ENCODE assay signal across 9 cellular contexts in genomic region chr22:32103648-32104326, GRCh38. TPM values are rescaled to one million over a fixed set of nuclear protein-coding genes. Genes with fewer than 3 reads are reported as not detected.
DNase-seq lines count a peak whose midpoint lies in the region; ATAC-seq and TF ChIP-seq lines count a peak whose summit lies in the region.
"Had no signal": no experiment of that assay in that cellular context is flagged by ENCODE, and none has a peak within 500 bp of the region (broad histone marks: within the 10 kb centered on the region; RNA-seq: fewer than 3 reads in every experiment).

No MANE protein-coding gene starts in this region.

- no peaks in the 10 kb centered on the region for H3K36me3 Mint-ChIP-seq in immature natural killer cell

- peaks cover 0 to 64% (median 0%) of the 10 kb centered on the region in 3 donors for H3K36me3 ChIP-seq in Peyer's patch

- H3K9me3 ChIP-seq in Peyer's patch = no peaks in the 10 kb centered on the region

- ATAC-seq in HG03095 (IDR thresholded peaks at IDR 0.05; ENCODE audit: unreplicated experiment) = no peak
- ATAC-seq: activated T-helper 17 cell treated with anti-CD3 and anti-CD28 coated beads, Interleukin-2, amount 50 U/mL, for 72 hours had no signal

- no peak for TF ChIP-seq POLR2A in Peyer's patch (IDR thresholded peaks at IDR 0.05)

- H3K27ac ChIP-seq in Peyer's patch = no peak overlapping the region

- TF ChIP-seq CTCF in AG10803 (conservative IDR thresholded peaks at IDR 0.05; ENCODE audit: low read length) = peak; percentile 45
- TF ChIP-seq CTCF in GM12873 (IDR thresholded peaks at IDR 0.05; ENCODE audit: insufficient read depth, low read depth, low read length, missing control alignments) = peak; percentile 30
- TF ChIP-seq CTCF in Peyer's patch (IDR thresholded peaks at IDR 0.05) = peak in 4 of 6 experiments; percentile 27 to 42 (median 32)

- no peak overlapping the region for H3K27ac Mint-ChIP-seq in immature natural killer cell
- H3K27ac Mint-ChIP-seq: activated T-helper 17 cell treated with anti-CD3 and anti-CD28 coated beads, Interleukin-2, amount 50 U/mL, for 72 hours had no signal

- DNase-seq in AG10803 (ENCODE audit: low read depth) (peak; percentile 5), Peyer's patch (no peak), immature natural killer cell (peak; percentile 3 to 25 (median 12)), HPDE6-E6E7 (ENCODE audit: extremely low spot score) (no peak), AG08396 (ENCODE audit: low spot score) (no peak)
- no peak for DNase-seq in effector CD4-positive, alpha-beta T cell

- no peak overlapping the region for H3K4me3 Mint-ChIP-seq in immature natural killer cell
- H3K4me3 Mint-ChIP-seq: activated T-helper 17 cell treated with anti-CD3 and anti-CD28 coated beads, Interleukin-2, amount 50 U/mL, for 72 hours had no signal

- no peaks in the 10 kb centered on the region for H3K4me1 ChIP-seq in Peyer's patch

- H3K9me3 Mint-ChIP-seq in immature natural killer cell = no peaks in the 10 kb centered on the region
- H3K9me3 Mint-ChIP-seq: activated T-helper 17 cell treated with anti-CD3 and anti-CD28 coated beads, Interleukin-2, amount 50 U/mL, for 72 hours had no signal

- H3K27me3 ChIP-seq in Peyer's patch = no peaks in the 10 kb centered on the region

- no peak overlapping the region for H3K4me3 ChIP-seq in AG10803 (ENCODE audit: low read length)
- no peak overlapping the region for H3K4me3 ChIP-seq in Peyer's patch

- H3K4me1 Mint-ChIP-seq in immature natural killer cell = no peaks in the 10 kb centered on the region
- H3K4me1 Mint-ChIP-seq: activated T-helper 17 cell treated with anti-CD3 and anti-CD28 coated beads, Interleukin-2, amount 50 U/mL, for 72 hours had no signal

- peaks cover 4 to 16% (median 11%) of the 10 kb centered on the region in 3 donors for H3K27me3 Mint-ChIP-seq in immature natural killer cell (ENCODE audit: low read depth in 3 of 3)

RNA-seq across cellular contexts. Expression of gene C22orf42, which starts 55.3 kb away (rescaled TPM):
- not detected for total RNA-seq in Peyer's patch
- polyA plus RNA-seq in immature natural killer cell = not detected
- total RNA-seq: activated T-helper 17 cell treated with anti-CD3 and anti-CD28 coated beads, Interleukin-2, amount 50 U/mL, for 72 hours had no signal

Comparison
In these comparisons a context has a peak if more than half of its experiments do, and no peak if none do; other contexts are left out.
1. DNase-seq: peak in AG10803 (single experiment) and immature natural killer cell (3 of 3); none in Peyer's patch (0 of 3), HPDE6-E6E7 (single experiment), effector CD4-positive, alpha-beta T cell (single experiment) and AG08396 (single experiment).
2. Peak in every context shown above with its lines, with median percentiles within 50 percentile points of each other: CTCF ChIP-seq.